ENCODE assay signal across 8 cellular contexts in genomic region chr10:116765549-116766162, GRCh38. TPM values are rescaled to one million over a fixed set of nuclear protein-coding genes. Genes with fewer than 3 reads are reported as not detected.
DNase-seq lines count a peak whose midpoint lies in the region; ATAC-seq and TF ChIP-seq lines count a peak whose summit lies in the region.

No MANE protein-coding gene starts in this region.

- peaks cover 47% of the 10 kb centered on the region for H3K27me3 Mint-ChIP-seq in activated T-cell treated with anti-CD3 and anti-CD28 coated beads, Interleukin-2, amount 50 U/mL, for 4 hours (ENCODE audit: low read depth)

- H3K4me3 ChIP-seq in HCT116 (replicated peaks in 1 of 2; ENCODE audit: low read depth in 1 of 2, low read length in 2 of 2): no peak overlapping the region
- H3K4me3 ChIP-seq in left lung: no peak overlapping the region

- H3K36me3 ChIP-seq in HCT116 (ENCODE audit: control insufficient read depth in 1 of 2, insufficient read depth in 2 of 2, low read length in 2 of 2) (no peaks in the 10 kb centered on the region), left lung (no peaks in the 10 kb centered on the region)

- ATAC-seq in HCT116 (peak; percentile 97), left lung (peak; percentile 42), HG03025 (IDR thresholded peaks at IDR 0.05; ENCODE audit: low FRiP score, unreplicated experiment) (no peak), GM18502 (IDR thresholded peaks at IDR 0.05; ENCODE audit: poor library complexity, unreplicated experiment) (no peak)
- no peak for ATAC-seq in activated T-cell treated with anti-CD3 and anti-CD28 coated beads, Interleukin-2, amount 50 U/mL, for 4 hours
- no peak for ATAC-seq in stimulated activated effector memory CD8-positive, alpha-beta T cell treated with anti-CD3 and anti-CD28 coated beads, Interleukin-12 subunit alpha, Interleukin-12 subunit beta, amount 100 ng/mL, for 72 hours

- H3K27me3 ChIP-seq in HCT116 (ENCODE audit: insufficient read depth, low read length) (peaks cover 9% of the 10 kb centered on the region; the same call in 1 of the 2 replicates), left lung (peaks cover 0 to 17% of the 10 kb centered on the region in 2 donors)

- H3K79me2 ChIP-seq in HCT116 (ENCODE audit: insufficient read depth, low read length): no peaks in the 10 kb centered on the region

- H3K27ac Mint-ChIP-seq in stimulated activated effector memory CD8-positive, alpha-beta T cell treated with anti-CD3 and anti-CD28 coated beads, Interleukin-12 subunit alpha, Interleukin-12 subunit beta, amount 100 ng/mL, for 72 hours: no peak overlapping the region

- peak; percentile 86 for TF ChIP-seq RAD21 in HCT116 (IDR thresholded peaks at IDR 0.05; ENCODE audit: low read depth)

- TF ChIP-seq POLR2A in HCT116 (IDR thresholded peaks at IDR 0.05; ENCODE audit: borderline replicate concordance, extremely low read depth, insufficient read depth, insufficient read length): no peak

- RAD21 ChIA-PET in HCT116 (lab: Charles Lee; ENCODE audit: low non-redundant PET in 1 of 2, low total read pairs in 2 of 2, uncharacterized antibody in 2 of 2, unreplicated experiment in 2 of 2): interaction anchor here in 1 of 2 experiments (1.0 kb wide), 1 partner anchor 83 kb away, joined by 3 read pairs; no protein-coding TSS in a partner anchor

- H3K9me3 ChIP-seq in HCT116 (ENCODE audit: control insufficient read depth in 1 of 2, insufficient read depth in 1 of 2, low read depth in 1 of 2, low read length in 2 of 2) (no peaks in the 10 kb centered on the region), left lung (no peaks in the 10 kb centered on the region)

- H3K9me3 Mint-ChIP-seq in activated T-cell treated with anti-CD3 and anti-CD28 coated beads, Interleukin-2, amount 50 U/mL, for 4 hours: peaks cover 4% of the 10 kb centered on the region
- H3K9me3 Mint-ChIP-seq in stimulated activated effector memory CD8-positive, alpha-beta T cell treated with anti-CD3 and anti-CD28 coated beads, Interleukin-12 subunit alpha, Interleukin-12 subunit beta, amount 100 ng/mL, for 72 hours: no peaks in the 10 kb centered on the region

- H3K9me2 ChIP-seq in HCT116 (ENCODE audit: insufficient read depth): no peaks in the 10 kb centered on the region

- DNase-seq in AML-193 (lab: John Stamatoyannopoulos, UW) (peak; percentile 15 to 37), HCT116 (ENCODE audit: low read depth, low spot score) (peak; percentile 66), left lung (no peak), HCEC 1CT (no peak)
- DNase-seq in activated T-cell treated with anti-CD3 and anti-CD28 coated beads, Interleukin-2, amount 50 U/mL, for 4 hours: peak; percentile 20
- no peak for DNase-seq in stimulated activated effector memory CD8-positive, alpha-beta T cell treated with anti-CD3 and anti-CD28 coated beads, Interleukin-12 subunit alpha, Interleukin-12 subunit beta, amount 100 ng/mL, for 72 hours (ENCODE audit: low spot score in 2 of 2)

- intact Hi-C loops in HCT116 (cut with micrococcal nuclease) (loop anchor here (1.0 kb wide), 1 partner anchor 83 kb away; no protein-coding TSS in a partner anchor), left lung (cut with DNase I) (no loop called here)

- CTCF ChIA-PET in HCT116 (lab: Charles Lee): interaction anchor here (1.1 to 1.6 kb wide), 4 partner anchors 19 to 84 kb away, joined by 4 to 6 read pairs (median 4); partner anchors contain the start of gene HSPA12A

- H3K9ac ChIP-seq in HCT116 (ENCODE audit: low read length): no peak overlapping the region

- no peaks in the 10 kb centered on the region for H4K20me1 ChIP-seq in HCT116 (ENCODE audit: insufficient read depth)

- POLR2A ChIA-PET in HCT116 (lab: Charles Lee): no interaction called here

- no TSS peak for BruUV-seq in HCT116 (replicated peaks; lab: Mats Ljungman, UMichigan)

- peak; percentile 82 to 98 (median 96); a peak in 5 of 6 replicates for TF ChIP-seq CTCF in HCT116 (IDR thresholded peaks at IDR 0.05 in 2 of 3, conservative IDR thresholded peaks at IDR 0.05 in 1 of 3; ENCODE audit: borderline replicate concordance in 1 of 3, insufficient read depth in 1 of 3, low read depth in 2 of 3, low read length in 2 of 3)
- peak in 1 of 2 donors; percentile 26 for TF ChIP-seq CTCF in left lung (IDR thresholded peaks at IDR 0.05)

- no peak overlapping the region for H3K4me2 ChIP-seq in HCT116 (ENCODE audit: low read length)

- no peaks in the 10 kb centered on the region for H3K36me3 Mint-ChIP-seq in activated T-cell treated with anti-CD3 and anti-CD28 coated beads, Interleukin-2, amount 50 U/mL, for 4 hours (ENCODE audit: insufficient read depth)
- no peaks in the 10 kb centered on the region for H3K36me3 Mint-ChIP-seq in stimulated activated effector memory CD8-positive, alpha-beta T cell treated with anti-CD3 and anti-CD28 coated beads, Interleukin-12 subunit alpha, Interleukin-12 subunit beta, amount 100 ng/mL, for 72 hours

- H3K27ac ChIP-seq in HCT116 (ENCODE audit: low read depth, low read length): no peak overlapping the region
- no peak overlapping the region for H3K27ac ChIP-seq in left lung

- peak overlapping the region; percentile 79 for H2AFZ ChIP-seq in HCT116 (ENCODE audit: low read depth, low read length, poor library complexity, severe bottlenecking)

- H3K4me1 ChIP-seq in HCT116 (ENCODE audit: control insufficient read depth in 1 of 2, insufficient read depth in 2 of 2, low read length in 2 of 2) (0 out of 4 replicates have a peak, but pooled peaks cover 0 to 5% of the 10 kb centered on the region in 2 experiments), left lung (no peaks in the 10 kb centered on the region)

- no peak overlapping the region for H3K4me3 Mint-ChIP-seq in activated T-cell treated with anti-CD3 and anti-CD28 coated beads, Interleukin-2, amount 50 U/mL, for 4 hours
- no peak overlapping the region for H3K4me3 Mint-ChIP-seq in stimulated activated effector memory CD8-positive, alpha-beta T cell treated with anti-CD3 and anti-CD28 coated beads, Interleukin-12 subunit alpha, Interleukin-12 subunit beta, amount 100 ng/mL, for 72 hours

- no peaks in the 10 kb centered on the region for H3K4me1 Mint-ChIP-seq in activated T-cell treated with anti-CD3 and anti-CD28 coated beads, Interleukin-2, amount 50 U/mL, for 4 hours (ENCODE audit: low read depth)
- H3K4me1 Mint-ChIP-seq in stimulated activated effector memory CD8-positive, alpha-beta T cell treated with anti-CD3 and anti-CD28 coated beads, Interleukin-12 subunit alpha, Interleukin-12 subunit beta, amount 100 ng/mL, for 72 hours: no peaks in the 10 kb centered on the region

TF ChIP-seq in HCT116, 20 proteins besides CTCF, POLR2A, EP300 and RAD21:
- no peak for TF ChIP-seq MAX (IDR thresholded peaks at IDR 0.05)

RNA-seq across cellular contexts. Expression of gene HSPA12A, which starts 23.3 kb away (rescaled TPM):
- total RNA-seq in HCT116 (2021; ENCODE audit: unreplicated experiment) (19.8 TPM), left lung (1 to 10 TPM; 9.1 to 9.9 TPM)
- 7.0 and 8.9 TPM in 2 replicates for polyA plus RNA-seq in HCT116 (2012)
- total RNA-seq in activated T-cell treated with anti-CD3 and anti-CD28 coated beads, Interleukin-2, amount 50 U/mL, for 4 hours: under 1 TPM; 0.15 to 0.45 (median 0.16) TPM

Comparison
In these comparisons a context has a peak if more than half of its experiments do, and no peak if none do; other contexts are left out.
1. DNase-seq: peak in AML-193 (2 of 2), HCT116 (single experiment) and activated T-cell treated with anti-CD3 and anti-CD28 coated beads, Interleukin-2, amount 50 U/mL, for 4 hours (single experiment); none in left lung (0 of 2), HCEC 1CT (single experiment) and stimulated activated effector memory CD8-positive, alpha-beta T cell treated with anti-CD3 and anti-CD28 coated beads, Interleukin-12 subunit alpha, Interleukin-12 subunit beta, amount 100 ng/mL, for 72 hours (0 of 2).
2. ATAC-seq: peak in HCT116 (single experiment) and left lung (single experiment); none in activated T-cell treated with anti-CD3 and anti-CD28 coated beads, Interleukin-2, amount 50 U/mL, for 4 hours (0 of 2), HG03025 (single experiment), GM18502 (single experiment) and stimulated activated effector memory CD8-positive, alpha-beta T cell treated with anti-CD3 and anti-CD28 coated beads, Interleukin-12 subunit alpha, Interleukin-12 subunit beta, amount 100 ng/mL, for 72 hours (single experiment).
3. RNA of gene HSPA12A, which starts 23.3 kb away (total RNA-seq): 19.8 TPM in HCT116 (single experiment) and 9.1 to 9.9 TPM in left lung; 0.15 to 0.45 TPM in activated T-cell treated with anti-CD3 and anti-CD28 coated beads, Interleukin-2, amount 50 U/mL, for 4 hours; every median in the first group is over 4 times any median in the second.